In genomic region chr1:91895832-91896556, GRCh38 we compare ENCODE assay signal across 20 cellular contexts. TPM values are rescaled to one million over a fixed set of nuclear protein-coding genes. Genes with fewer than 3 reads are reported as not detected.
DNase-seq lines count a peak whose midpoint lies in the region; ATAC-seq and TF ChIP-seq lines count a peak whose summit lies in the region.
"Had no signal": no experiment of that assay in that cellular context is flagged by ENCODE, and none has a peak within 500 bp of the region (broad histone marks: within the 10 kb centered on the region; RNA-seq: fewer than 3 reads in every experiment).

No MANE protein-coding gene starts in this region.

- H3K4me3 ChIP-seq in right lobe of liver, result no peak overlapping the region
- no peak overlapping the region for H3K4me3 ChIP-seq in osteoblast (ENCODE audit: insufficient read depth, low read length)
- H3K4me3 ChIP-seq: GM23248, MG63 had no signal

- no peak overlapping the region for H3T11ph ChIP-seq in H9 (ENCODE audit: low read length)

- WGBS in right lobe of liver (ENCODE audit: insufficient coverage, low coverage, low lambda C conversion rate, missing lambda C conversion rate), result 85% methylated on average over 2 of the region's 2 CpGs
- no CpG with 5 or more reads among the region's 2 CpGs for WGBS in H9 (ENCODE audit: extremely low coverage, insufficient read length, low lambda C conversion rate)

- H3K27ac Mint-ChIP-seq in activated CD8-positive, alpha-beta T cell treated with anti-CD3 and anti-CD28 coated beads for 36 hours, result no peak overlapping the region
- no peak overlapping the region for H3K27ac Mint-ChIP-seq in activated CD8-positive, alpha-beta T cell treated with anti-CD3 and anti-CD28 coated beads, Interleukin-2, amount 10 ng/mL, durations not matched to agents 7 days and 5 days
- no peak overlapping the region for H3K27ac Mint-ChIP-seq in activated T-helper 17 cell treated with anti-CD3 and anti-CD28 coated beads, Interleukin-2, amount 50 U/mL, for 72 hours
- peak overlapping the region in 1 of 3 experiments; percentile 59; a peak in 1 of 7 replicates for H3K27ac Mint-ChIP-seq in H9
- H3K27ac Mint-ChIP-seq: B cell; CD8-positive, alpha-beta T cell had no signal

- no peak overlapping the region for H2AK5ac ChIP-seq in H9 (ENCODE audit: insufficient read length, low read length)

- H3K27ac ChIP-seq in right lobe of liver (no peak overlapping the region), osteoblast (ENCODE audit: low read depth, low read length) (no peak overlapping the region), H9 (ENCODE audit: insufficient read length, low read depth, low read length) (no peak overlapping the region)
- H3K27ac ChIP-seq: GM23248, KMS-11 had no signal

- no peak overlapping the region for H2BK15ac ChIP-seq in H9 (ENCODE audit: low read depth, low read length)

- no peak overlapping the region for H3K56ac ChIP-seq in H9 (ENCODE audit: insufficient read length, low read depth, low read length)

- peaks cover 10% of the 10 kb centered on the region for H3K27me3 Mint-ChIP-seq in activated CD8-positive, alpha-beta T cell treated with anti-CD3 and anti-CD28 coated beads for 36 hours
- peaks cover 27% of the 10 kb centered on the region for H3K27me3 Mint-ChIP-seq in activated CD8-positive, alpha-beta T cell treated with anti-CD3 and anti-CD28 coated beads, Interleukin-2, amount 10 ng/mL, durations not matched to agents 7 days and 5 days (ENCODE audit: low read depth)
- H3K27me3 Mint-ChIP-seq in activated T-helper 17 cell treated with anti-CD3 and anti-CD28 coated beads, Interleukin-2, amount 50 U/mL, for 72 hours, result no peaks in the 10 kb centered on the region
- H3K27me3 Mint-ChIP-seq in H9 (ENCODE audit: low read depth), result peaks cover 1% of the 10 kb centered on the region; the same call in 1 of the 2 replicates

- no peak overlapping the region for H3K4me2 ChIP-seq in osteoblast (ENCODE audit: insufficient read depth, low read length)
- H3K4me2 ChIP-seq in H9 (ENCODE audit: insufficient read depth, insufficient read length, low read length), result no peak overlapping the region
- H3K4me2 ChIP-seq: KMS-11 had no signal

- H2AFZ ChIP-seq in osteoblast (ENCODE audit: low read length), result no peak overlapping the region
- H2AFZ ChIP-seq in H9 (ENCODE audit: low read length), result no peak overlapping the region
- H2AFZ ChIP-seq: GM23248 had no signal

- H3K4me1 ChIP-seq in right lobe of liver, result no peaks in the 10 kb centered on the region
- peaks cover 20% of the 10 kb centered on the region for H3K4me1 ChIP-seq in osteoblast (ENCODE audit: insufficient read depth, low read length)
- no peaks in the 10 kb centered on the region for H3K4me1 ChIP-seq in H9 (ENCODE audit: insufficient read depth, low read length)

- peaks cover 2% of the 10 kb centered on the region for H3K9me3 Mint-ChIP-seq in activated CD8-positive, alpha-beta T cell treated with anti-CD3 and anti-CD28 coated beads for 36 hours
- H3K9me3 Mint-ChIP-seq in activated CD8-positive, alpha-beta T cell treated with anti-CD3 and anti-CD28 coated beads, Interleukin-2, amount 10 ng/mL, durations not matched to agents 7 days and 5 days (ENCODE audit: insufficient read depth), result no peaks in the 10 kb centered on the region
- no peaks in the 10 kb centered on the region for H3K9me3 Mint-ChIP-seq in activated T-helper 17 cell treated with anti-CD3 and anti-CD28 coated beads, Interleukin-2, amount 50 U/mL, for 72 hours
- H3K9me3 Mint-ChIP-seq in H9, result no peaks in the 10 kb centered on the region; a peak in 2 of 5 replicates
- H3K9me3 Mint-ChIP-seq: CD8-positive, alpha-beta T cell had no signal

- no peak overlapping the region for H3K18ac ChIP-seq in H9 (ENCODE audit: insufficient read length, low read depth, low read length)

- H3K23ac ChIP-seq in H9 (ENCODE audit: insufficient read length, low read depth, low read length), result no peak overlapping the region

- no peaks in the 10 kb centered on the region for H3K36me3 Mint-ChIP-seq in activated CD8-positive, alpha-beta T cell treated with anti-CD3 and anti-CD28 coated beads for 36 hours (ENCODE audit: low read depth)
- H3K36me3 Mint-ChIP-seq in activated CD8-positive, alpha-beta T cell treated with anti-CD3 and anti-CD28 coated beads, Interleukin-2, amount 10 ng/mL, durations not matched to agents 7 days and 5 days (ENCODE audit: low read depth), result peaks cover 3% of the 10 kb centered on the region
- H3K36me3 Mint-ChIP-seq in activated T-helper 17 cell treated with anti-CD3 and anti-CD28 coated beads, Interleukin-2, amount 50 U/mL, for 72 hours (ENCODE audit: low read depth), result no peaks in the 10 kb centered on the region
- H3K36me3 Mint-ChIP-seq in H9 (ENCODE audit: insufficient read depth in 1 of 3, low read depth in 3 of 3), result no peaks in the 10 kb centered on the region
- H3K36me3 Mint-ChIP-seq: CD8-positive, alpha-beta T cell had no signal

- intact Hi-C loops in activated CD8-positive, alpha-beta T cell treated with anti-CD3 and anti-CD28 coated beads for 36 hours (cut with micrococcal nuclease), result no loop called here
- intact Hi-C loops in right lobe of liver (cut with DNase I), result no loop called here

- H3K79me2 ChIP-seq in osteoblast (ENCODE audit: insufficient read depth, low read length) (no peaks in the 10 kb centered on the region), H9 (ENCODE audit: insufficient read depth, low read length) (no peaks in the 10 kb centered on the region)

- H2BK12ac ChIP-seq in H9 (ENCODE audit: insufficient read length, low read depth, low read length), result no peak overlapping the region

- TF ChIP-seq CTCF in activated CD8-positive, alpha-beta T cell treated with anti-CD3 and anti-CD28 coated beads for 36 hours (IDR thresholded peaks at IDR 0.05), result no peak
- TF ChIP-seq CTCF in right lobe of liver (IDR thresholded peaks at IDR 0.05), result no peak
- TF ChIP-seq CTCF in osteoblast (IDR thresholded peaks at IDR 0.05; ENCODE audit: extremely low read depth, low read depth, low read length), result no peak
- no peak for TF ChIP-seq CTCF in H9 (conservative IDR thresholded peaks at IDR 0.05)

- H3K27me3 ChIP-seq in right lobe of liver (no peaks in the 10 kb centered on the region), osteoblast (ENCODE audit: insufficient read depth, low read length) (no peaks in the 10 kb centered on the region), H9 (ENCODE audit: insufficient read depth, low read length) (no peaks in the 10 kb centered on the region)
- H3K27me3 ChIP-seq: MG63 had no signal

- no peaks in the 10 kb centered on the region for H4K20me1 ChIP-seq in osteoblast (ENCODE audit: insufficient read depth, low read length)
- no peaks in the 10 kb centered on the region for H4K20me1 ChIP-seq in H9 (ENCODE audit: control insufficient read depth, insufficient read depth, insufficient read length)

- no peak overlapping the region for H3K9ac ChIP-seq in H9 (ENCODE audit: extremely low read depth, insufficient read length, low read length)
- H3K9ac ChIP-seq: GM23248, KMS-11 had no signal

- H3K4ac ChIP-seq in H9 (ENCODE audit: low read depth, low read length), result no peak overlapping the region

- no peak overlapping the region for H4K91ac ChIP-seq in H9 (ENCODE audit: insufficient read length, low read depth, low read length)

- H3K36me3 ChIP-seq in right lobe of liver (no peaks in the 10 kb centered on the region), osteoblast (ENCODE audit: insufficient read depth, low read length) (no peaks in the 10 kb centered on the region)
- H3K36me3 ChIP-seq: MG63 had no signal

- ATAC-seq in activated CD8-positive, alpha-beta T cell treated with anti-CD3 and anti-CD28 coated beads for 36 hours, result peak; percentile 56
- ATAC-seq in activated CD8-positive, alpha-beta T cell treated with anti-CD3 and anti-CD28 coated beads, Interleukin-2, amount 10 ng/mL, durations not matched to agents 7 days and 5 days, result no peak
- ATAC-seq in activated T-helper 17 cell treated with anti-CD3 and anti-CD28 coated beads, Interleukin-2, amount 50 U/mL, for 72 hours (replicated peaks), result peak; percentile 45
- ATAC-seq in right lobe of liver, result peak in 3 of 4 donors; percentile 59 to 88 (median 66)
- ATAC-seq: CD8-positive, alpha-beta T cell had no signal

- H3K23me2 ChIP-seq in H9 (ENCODE audit: insufficient read length, low read depth, low read length, poor library complexity, severe bottlenecking), result no peaks in the 10 kb centered on the region

- H3K14ac ChIP-seq in H9 (ENCODE audit: insufficient read depth, low read length), result no peak overlapping the region

- H4K5ac ChIP-seq in H9 (ENCODE audit: insufficient read length, low read depth, low read length), result no peak overlapping the region

- no peak for TF ChIP-seq POLR2A in right lobe of liver (IDR thresholded peaks at IDR 0.05)

- no peak for DNase-seq in activated CD8-positive, alpha-beta T cell treated with anti-CD3 and anti-CD28 coated beads for 36 hours
- no peak for DNase-seq in activated CD8-positive, alpha-beta T cell treated with anti-CD3 and anti-CD28 coated beads, Interleukin-2, amount 10 ng/mL, durations not matched to agents 7 days and 5 days
- DNase-seq in ELR (ENCODE audit: low read depth) (peak; percentile 40), right lobe of liver (no peak), osteoblast (ENCODE audit: insufficient read length, low spot score, missing footprints) (no peak), mesenteric fat pad (ENCODE audit: low spot score) (no peak), H9 (no peak)
- DNase-seq: ACHN; CD8-positive, alpha-beta T cell; GM23248; MG63; NCI-H1105; NCI-H187 treated with DMSO at 0.1 percent for 48 hours; NCI-H2171 treated with DMSO at 0.1 percent for 48 hours; SHP77 had no signal

- H3K4me3 Mint-ChIP-seq in activated CD8-positive, alpha-beta T cell treated with anti-CD3 and anti-CD28 coated beads for 36 hours, result no peak overlapping the region
- no peak overlapping the region for H3K4me3 Mint-ChIP-seq in activated CD8-positive, alpha-beta T cell treated with anti-CD3 and anti-CD28 coated beads, Interleukin-2, amount 10 ng/mL, durations not matched to agents 7 days and 5 days
- no peak overlapping the region for H3K4me3 Mint-ChIP-seq in activated T-helper 17 cell treated with anti-CD3 and anti-CD28 coated beads, Interleukin-2, amount 50 U/mL, for 72 hours
- no peak overlapping the region for H3K4me3 Mint-ChIP-seq in H9
- H3K4me3 Mint-ChIP-seq: B cell; CD8-positive, alpha-beta T cell had no signal

- no peak overlapping the region for H2BK120ac ChIP-seq in H9 (ENCODE audit: low read depth, low read length, poor library complexity, severe bottlenecking)

- POLR2A ChIA-PET in activated CD8-positive, alpha-beta T cell treated with anti-CD3 and anti-CD28 coated beads for 36 hours (lab: Charles Lee), result no interaction called here
- POLR2A ChIA-PET in activated CD8-positive, alpha-beta T cell treated with anti-CD3 and anti-CD28 coated beads, Interleukin-2, amount 10 ng/mL, durations not matched to agents 7 days and 5 days (lab: Charles Lee), result no interaction called here

- CTCF ChIA-PET in activated CD8-positive, alpha-beta T cell treated with anti-CD3 and anti-CD28 coated beads for 36 hours (lab: Charles Lee), result interaction anchor here (1.5 to 1.6 kb wide), 2 partner anchors 9 to 12 kb away, joined by 3 to 4 read pairs; no protein-coding TSS in a partner anchor
- CTCF ChIA-PET in activated CD8-positive, alpha-beta T cell treated with anti-CD3 and anti-CD28 coated beads, Interleukin-2, amount 10 ng/mL, durations not matched to agents 7 days and 5 days (lab: Charles Lee), result interaction anchor here (1.1 to 1.2 kb wide), 2 partner anchors 9 to 12 kb away, joined by 3 to 5 read pairs; no protein-coding TSS in a partner anchor

- no peak overlapping the region for H2BK5ac ChIP-seq in H9 (ENCODE audit: insufficient read length, low read length)

- H2BK20ac ChIP-seq in H9 (ENCODE audit: low read depth, low read length, poor library complexity, severe bottlenecking), result no peak overlapping the region

- H3K9me3 ChIP-seq in right lobe of liver (no peaks in the 10 kb centered on the region), osteoblast (ENCODE audit: low read depth, low read length) (no peaks in the 10 kb centered on the region), H9 (ENCODE audit: control insufficient read depth, low read depth, low read length) (no peaks in the 10 kb centered on the region)
- H3K9me3 ChIP-seq: MG63 had no signal

- H4K8ac ChIP-seq in H9 (replicated peaks; ENCODE audit: insufficient read length, low read depth, low read length), result no peak overlapping the region

- H3K4me1 Mint-ChIP-seq in activated CD8-positive, alpha-beta T cell treated with anti-CD3 and anti-CD28 coated beads for 36 hours (ENCODE audit: low read depth), result peaks cover 23% of the 10 kb centered on the region
- H3K4me1 Mint-ChIP-seq in activated CD8-positive, alpha-beta T cell treated with anti-CD3 and anti-CD28 coated beads, Interleukin-2, amount 10 ng/mL, durations not matched to agents 7 days and 5 days (ENCODE audit: low read depth), result peaks cover 20% of the 10 kb centered on the region
- H3K4me1 Mint-ChIP-seq in activated T-helper 17 cell treated with anti-CD3 and anti-CD28 coated beads, Interleukin-2, amount 50 U/mL, for 72 hours, result peaks cover 10% of the 10 kb centered on the region
- H3K4me1 Mint-ChIP-seq in H9, result peaks cover 5 to 6% of the 10 kb centered on the region in 2 experiments

- no peaks in the 10 kb centered on the region for H3K79me1 ChIP-seq in H9 (ENCODE audit: insufficient read depth, low read depth, low read length, poor library complexity, severe bottlenecking)

RNA-seq across cellular contexts. Expression of gene TGFBR3, which starts 10.0 kb away (rescaled TPM):
- 1 to 10 TPM; 5.5 to 7.5 TPM for total RNA-seq in activated CD8-positive, alpha-beta T cell treated with anti-CD3 and anti-CD28 coated beads for 36 hours
- 1 to 10 TPM; 3.7 to 4.0 TPM for total RNA-seq in activated CD8-positive, alpha-beta T cell treated with anti-CD3 and anti-CD28 coated beads, Interleukin-2, amount 10 ng/mL, durations not matched to agents 7 days and 5 days
- 1 to 10 TPM; 2.5 to 4.3 TPM for total RNA-seq in activated T-helper 17 cell treated with anti-CD3 and anti-CD28 coated beads, Interleukin-2, amount 50 U/mL, for 72 hours
- 10 to 100 TPM in 5 of 6 experiments, 1 to 10 TPM in 1; 9.0 to 32.3 (median 18.1) TPM for total RNA-seq in right lobe of liver
- 32.2 and 41.5 TPM in 2 replicates for total RNA-seq in osteoblast
- 158 TPM for total RNA-seq in mesenteric fat pad
- 2.4 and 3.6 TPM in 2 replicates for total RNA-seq in H9 (2021)

RNA-seq across cellular contexts. Expression of gene BRDT, which starts 53.2 kb away (rescaled TPM):
- total RNA-seq in activated CD8-positive, alpha-beta T cell treated with anti-CD3 and anti-CD28 coated beads for 36 hours, result not detected
- not detected for total RNA-seq in activated CD8-positive, alpha-beta T cell treated with anti-CD3 and anti-CD28 coated beads, Interleukin-2, amount 10 ng/mL, durations not matched to agents 7 days and 5 days
- not detected for total RNA-seq in activated T-helper 17 cell treated with anti-CD3 and anti-CD28 coated beads, Interleukin-2, amount 50 U/mL, for 72 hours
- total RNA-seq in right lobe of liver (not detected), osteoblast (not detected in 2 replicates), mesenteric fat pad (not detected), H9 (2021) (0.15 TPM in 2 replicates)
- total RNA-seq: B cell, GM23248, HT1080, NCI-H460 had no signal
